ENCODE assay signal across 8 cellular contexts in genomic region chr5:109411175-109411514, GRCh38. TPM values are rescaled to one million over a fixed set of nuclear protein-coding genes. Genes with fewer than 3 reads are reported as not detected.
A peak's percentile ranks its signal among the peaks of the same experiment; 100 is the strongest.
DNase-seq lines count a peak whose midpoint lies in the region; ATAC-seq and TF ChIP-seq lines count a peak whose summit lies in the region.

No MANE protein-coding gene starts in this region.

- TF ChIP-seq CTCF in GM12865 (IDR thresholded peaks at IDR 0.05; ENCODE audit: insufficient read depth, low read depth, low read length, missing control alignments), result no peak
- no peak for TF ChIP-seq CTCF in SU-DHL-6 (IDR thresholded peaks at IDR 0.05; ENCODE audit: insufficient read depth, low read length, poor library complexity, severe bottlenecking)
- no peak for TF ChIP-seq CTCF in fibroblast of pulmonary artery (IDR thresholded peaks at IDR 0.05; ENCODE audit: low read length, missing control alignments)
- no peak for TF ChIP-seq CTCF in sigmoid colon (IDR thresholded peaks at IDR 0.05)

- intact Hi-C loops in sigmoid colon (cut with DNase I), result loop anchor here (5.0 kb wide), 1 partner anchor 1029 kb away; the partner anchor contains the start of gene FBXL17

- H3K36me3 ChIP-seq in SU-DHL-6 (ENCODE audit: low read length), result no peaks in the 10 kb centered on the region; the same call in 1 of the 2 replicates
- no peaks in the 10 kb centered on the region for H3K36me3 ChIP-seq in sigmoid colon

- no peak for TF ChIP-seq EP300 in sigmoid colon (IDR thresholded peaks at IDR 0.05)

- H3K4me1 ChIP-seq in sigmoid colon, result peaks cover 0 to 52% (median 45%) of the 10 kb centered on the region in 4 donors

- WGBS in sigmoid colon, 2 donors, result 16 to 18% methylated on average over 2 of the region's 2 CpGs

- peak overlapping the region; percentile 77 for H3K4me2 ChIP-seq in SU-DHL-6 (ENCODE audit: low read depth, low read length, poor library complexity, severe bottlenecking)

- peaks cover 31% of the 10 kb centered on the region for H3K79me2 ChIP-seq in SU-DHL-6 (ENCODE audit: insufficient read depth, low read length)

- peaks cover 32% of the 10 kb centered on the region for H3F3A ChIP-seq in SU-DHL-6 (ENCODE audit: insufficient read depth)

- H3K9me3 ChIP-seq in SU-DHL-6 (ENCODE audit: insufficient read depth, low read length) (no peaks in the 10 kb centered on the region), sigmoid colon (peaks cover 0 to 7% (median 0%) of the 10 kb centered on the region in 4 donors)

- TF ChIP-seq POLR2A in sigmoid colon (IDR thresholded peaks at IDR 0.05), result no peak

- no peak for DNase-seq in GM12865 (ENCODE audit: low read depth)
- no peak for DNase-seq in fibroblast of pulmonary artery (ENCODE audit: low read depth)
- DNase-seq in sigmoid colon, result no peak
- DNase-seq in AML-193 (lab: John Stamatoyannopoulos, UW), result no peak
- no peak for DNase-seq in stimulated activated CD4-positive, alpha-beta T cell treated with anti-CD3 and anti-CD28 coated beads, Interleukin-4, amount 100 ng/mL, for 4 hours

- H3K9ac ChIP-seq in SU-DHL-6 (ENCODE audit: low read length), result peak overlapping the region; percentile 90

- no peaks in the 10 kb centered on the region for H3K9me2 ChIP-seq in SU-DHL-6 (replicated peaks; ENCODE audit: insufficient read depth, low read length)

- H4K20me1 ChIP-seq in SU-DHL-6 (ENCODE audit: low read depth, low read length), result peaks cover 21% of the 10 kb centered on the region

- H3K27me3 ChIP-seq in SU-DHL-6 (ENCODE audit: low read length), result no peaks in the 10 kb centered on the region
- H3K27me3 ChIP-seq in sigmoid colon, result no peaks in the 10 kb centered on the region

- H2AFZ ChIP-seq in SU-DHL-6 (ENCODE audit: low read depth, low read length, severe bottlenecking), result peak overlapping the region; percentile 93

- H3K4me3 ChIP-seq in GM12865 (ENCODE audit: low read depth, low read length), result peak overlapping the region; percentile 65
- peak overlapping the region; percentile 60 for H3K4me3 ChIP-seq in SU-DHL-6 (ENCODE audit: insufficient read depth, low read length, poor library complexity, severe bottlenecking)
- H3K4me3 ChIP-seq in fibroblast of pulmonary artery (replicated peaks; ENCODE audit: low read depth, low read length), result peak overlapping the region; percentile 68
- peak overlapping the region; percentile 51 to 89 (median 70) for H3K4me3 ChIP-seq in sigmoid colon

- ATAC-seq in GM19351 (IDR thresholded peaks at IDR 0.05; ENCODE audit: unreplicated experiment) (no peak), HG02678 (IDR thresholded peaks at IDR 0.05; ENCODE audit: unreplicated experiment) (no peak)

- H3K27ac ChIP-seq in SU-DHL-6 (ENCODE audit: low read depth, low read length) (peak overlapping the region; percentile 92), sigmoid colon (peak overlapping the region; percentile 95 to 99 (median 98))

RNA-seq across cellular contexts. Expression of gene PJA2, which starts 1.4 kb away (rescaled TPM):
- 100 to 1,000 TPM; 163 to 213 (median 171) TPM for total RNA-seq in sigmoid colon
- 10 to 100 TPM; 35.4 to 40.6 (median 39.0) TPM for polyA plus RNA-seq in sigmoid colon
